Comparison of ENCODE assay signal across 18 cellular contexts in the genomic region with DNA sequence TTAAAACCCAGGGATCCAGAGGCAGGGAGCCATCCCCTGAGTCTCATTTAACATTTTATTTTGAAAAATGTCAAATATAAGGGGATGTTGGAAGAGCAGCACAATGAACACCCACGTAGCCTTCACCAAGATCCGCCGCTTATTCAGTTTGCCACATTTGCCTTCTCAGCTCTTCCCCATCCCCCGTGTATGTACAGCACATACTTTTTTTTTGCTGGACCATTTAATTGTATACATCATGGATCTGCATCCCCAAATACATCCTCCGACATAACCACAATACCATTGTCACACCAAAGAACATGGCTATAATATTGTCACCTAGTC.
A peak's percentile ranks its signal among the peaks of the same experiment; 100 is the strongest.
DNase-seq lines count a peak whose midpoint lies in the region; ATAC-seq lines count a peak whose summit lies in the region.
"Had no signal": no experiment of that assay in that cellular context is flagged by ENCODE, and none has a peak within 500 bp of the region (broad histone marks: within the 10 kb centered on the region; RNA-seq: fewer than 3 reads in every experiment).

No MANE protein-coding gene starts in this region.

- no peaks in the 10 kb centered on the region for H3K9me3 Mint-ChIP-seq in stimulated activated effector memory CD8-positive, alpha-beta T cell treated with anti-CD3 and anti-CD28 coated beads, Interleukin-12 subunit alpha, Interleukin-12 subunit beta, amount 100 ng/mL, for 72 hours
- H3K9me3 Mint-ChIP-seq: CD4-positive, alpha-beta memory T cell; CD8-positive, alpha-beta memory T cell had no signal

- H3K4me2 ChIP-seq in neuronal stem cell (ENCODE audit: insufficient read depth, low read length, poor library complexity, severe bottlenecking) = no peak overlapping the region
- H3K4me2 ChIP-seq: BLaER1 had no signal

- H2BK15ac ChIP-seq in neuronal stem cell (ENCODE audit: low read length) = no peak overlapping the region

- H4K8ac ChIP-seq in neuronal stem cell (ENCODE audit: low read depth, low read length) = no peak overlapping the region

- DNase-seq in NCI-H524 treated with DMSO at 0.1 percent for 48 hours (lab: John Stamatoyannopoulos, UW) = peak; percentile 10
- DNase-seq in NCI-H524 (lab: John Stamatoyannopoulos, UW) = no peak
- DNase-seq in neuronal stem cell (ENCODE audit: low spot score) = no peak
- no peak for DNase-seq in stimulated activated effector memory CD8-positive, alpha-beta T cell treated with anti-CD3 and anti-CD28 coated beads, Interleukin-12 subunit alpha, Interleukin-12 subunit beta, amount 100 ng/mL, for 72 hours (ENCODE audit: low spot score in 2 of 2)
- DNase-seq in DMS114 treated with DMSO at 0.1 percent for 48 hours (lab: John Stamatoyannopoulos, UW; ENCODE audit: unreplicated experiment) = no peak
- DNase-seq: 8988T; ACHN; BE2C; C1 segment of cervical spinal cord; CD4-positive, alpha-beta memory T cell; CD4-positive, CD25-positive, alpha-beta regulatory T cell; CD8-positive, alpha-beta memory T cell; COR-L47; DMS 273 treated with DMSO at 0.1 percent for 48 hours; DMS79 treated with DMSO at 0.1 percent for 48 hours; GF-D8 had no signal

- WGBS in neuronal stem cell (ENCODE audit: extremely low coverage in 2 of 2, insufficient read length in 2 of 2, insufficient replicate concordance in 1 of 2), 2 donors = no CpG with 5 or more reads among the region's 5 CpGs

- no peak overlapping the region for H2AFZ ChIP-seq in neuronal stem cell (ENCODE audit: low read length)

- H3K27ac ChIP-seq in neuronal stem cell (replicated peaks; ENCODE audit: low read length) = no peak overlapping the region
- H3K27ac ChIP-seq: BLaER1 had no signal

- H3K4me3 ChIP-seq in neuronal stem cell (ENCODE audit: low read length in 2 of 2) = no peak overlapping the region
- H3K4me3 ChIP-seq: BLaER1 had no signal

- no peak overlapping the region for H3K4me3 Mint-ChIP-seq in stimulated activated effector memory CD8-positive, alpha-beta T cell treated with anti-CD3 and anti-CD28 coated beads, Interleukin-12 subunit alpha, Interleukin-12 subunit beta, amount 100 ng/mL, for 72 hours
- H3K4me3 Mint-ChIP-seq: CD14-positive monocyte; CD4-positive, alpha-beta memory T cell; CD4-positive, CD25-positive, alpha-beta regulatory T cell; CD8-positive, alpha-beta memory T cell had no signal

- H3K14ac ChIP-seq in neuronal stem cell (ENCODE audit: low read length) = no peak overlapping the region

- H3K79me1 ChIP-seq in neuronal stem cell (ENCODE audit: low read depth, low read length) = no peaks in the 10 kb centered on the region

- no peak overlapping the region for H3K27ac Mint-ChIP-seq in stimulated activated effector memory CD8-positive, alpha-beta T cell treated with anti-CD3 and anti-CD28 coated beads, Interleukin-12 subunit alpha, Interleukin-12 subunit beta, amount 100 ng/mL, for 72 hours
- H3K27ac Mint-ChIP-seq: CD14-positive monocyte; CD4-positive, alpha-beta memory T cell; CD4-positive, CD25-positive, alpha-beta regulatory T cell; CD8-positive, alpha-beta memory T cell had no signal

- no peak overlapping the region for H3K4ac ChIP-seq in neuronal stem cell (ENCODE audit: low read length)

- H4K91ac ChIP-seq in neuronal stem cell (ENCODE audit: low read depth, low read length, poor library complexity) = no peak overlapping the region

- H3K27me3 ChIP-seq in neuronal stem cell (ENCODE audit: control insufficient read depth in 3 of 3, insufficient read depth in 3 of 3, low read depth in 1 of 3, low read length in 3 of 3) = peaks cover 0 to 2% (median 0%) of the 10 kb centered on the region in 3 experiments
- H3K27me3 ChIP-seq: BE2C, BLaER1 had no signal

- H3K36me3 ChIP-seq in neuronal stem cell (replicated peaks in 1 of 2; ENCODE audit: control insufficient read depth in 2 of 2, insufficient read depth in 2 of 2, low read length in 2 of 2) = no peaks in the 10 kb centered on the region
- H3K36me3 ChIP-seq: BE2C, BLaER1 had no signal

- no peaks in the 10 kb centered on the region for H3K36me3 Mint-ChIP-seq in stimulated activated effector memory CD8-positive, alpha-beta T cell treated with anti-CD3 and anti-CD28 coated beads, Interleukin-12 subunit alpha, Interleukin-12 subunit beta, amount 100 ng/mL, for 72 hours
- H3K36me3 Mint-ChIP-seq: CD14-positive monocyte; CD4-positive, alpha-beta memory T cell; CD4-positive, CD25-positive, alpha-beta regulatory T cell; CD8-positive, alpha-beta memory T cell had no signal

- no peak overlapping the region for H3K23ac ChIP-seq in neuronal stem cell (ENCODE audit: low read depth, low read length, poor library complexity)

- H3K9ac ChIP-seq in neuronal stem cell (ENCODE audit: low read depth, low read length, poor library complexity) = no peak overlapping the region
- H3K9ac ChIP-seq: BLaER1 had no signal

- peak overlapping the region; percentile 49 for H2AK5ac ChIP-seq in neuronal stem cell (ENCODE audit: low read depth, low read length)

- ATAC-seq in stimulated activated effector memory CD8-positive, alpha-beta T cell treated with anti-CD3 and anti-CD28 coated beads, Interleukin-12 subunit alpha, Interleukin-12 subunit beta, amount 100 ng/mL, for 72 hours = no peak

- H3K4me1 Mint-ChIP-seq in stimulated activated effector memory CD8-positive, alpha-beta T cell treated with anti-CD3 and anti-CD28 coated beads, Interleukin-12 subunit alpha, Interleukin-12 subunit beta, amount 100 ng/mL, for 72 hours = peaks cover 8% of the 10 kb centered on the region
- H3K4me1 Mint-ChIP-seq: CD14-positive monocyte; CD4-positive, CD25-positive, alpha-beta regulatory T cell; CD8-positive, alpha-beta memory T cell had no signal

- H2BK5ac ChIP-seq in neuronal stem cell (ENCODE audit: low read length) = no peak overlapping the region

- H3K4me1 ChIP-seq in neuronal stem cell (ENCODE audit: control insufficient read depth in 2 of 2, insufficient read depth in 1 of 2, low read depth in 1 of 2, low read length in 2 of 2) = peaks cover 0 to 2% of the 10 kb centered on the region in 2 donors
- H3K4me1 ChIP-seq: BE2C, BLaER1 had no signal

- H3K9me3 ChIP-seq in neuronal stem cell (replicated peaks in 1 of 2; ENCODE audit: control insufficient read depth in 2 of 2, insufficient read depth in 1 of 2, low read depth in 1 of 2, low read length in 2 of 2) = no peaks in the 10 kb centered on the region
- H3K9me3 ChIP-seq: BE2C, BLaER1 had no signal

- H3K18ac ChIP-seq in neuronal stem cell (ENCODE audit: low read length) = no peak overlapping the region

- H2BK12ac ChIP-seq in neuronal stem cell (ENCODE audit: low read length) = no peak overlapping the region

- H2BK120ac ChIP-seq in neuronal stem cell (ENCODE audit: low read depth, low read length) = no peak overlapping the region
